In the genomic region with DNA sequence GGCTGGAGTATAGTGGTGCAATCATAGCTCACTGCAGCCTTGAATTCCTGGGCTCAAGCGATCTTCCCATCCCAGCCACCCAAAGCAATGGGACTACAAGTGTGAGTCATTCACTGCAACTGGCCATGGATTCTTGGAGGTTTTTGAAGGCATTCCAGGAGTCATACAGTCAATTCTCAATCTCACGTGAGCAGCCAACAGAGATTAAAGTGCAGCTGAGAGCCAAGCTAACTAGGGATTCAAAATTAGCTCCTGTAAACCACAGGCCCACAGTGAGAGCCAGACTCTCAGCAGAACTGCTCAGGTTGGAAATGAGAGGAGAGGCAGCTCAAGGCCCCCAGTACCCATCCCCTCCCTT, we compare ENCODE assay signal across 8 cellular contexts. TPM values are rescaled to one million over a fixed set of nuclear protein-coding genes. Genes with fewer than 3 reads are reported as not detected.
A peak's percentile ranks its signal among the peaks of the same experiment; 100 is the strongest.
DNase-seq lines count a peak whose midpoint lies in the region; ATAC-seq and TF ChIP-seq lines count a peak whose summit lies in the region.

No MANE protein-coding gene starts in this region.

- TF ChIP-seq EP300 in transverse colon (IDR thresholded peaks at IDR 0.05; ENCODE audit: low read depth), result no peak

- H3K4me1 Mint-ChIP-seq in activated CD8-positive, alpha-beta memory T cell treated with anti-CD3 and anti-CD28 coated beads, Interleukin-2, amount 10 ng/mL, durations not matched to agents 7 days and 5 days, result peaks cover 72% of the 10 kb centered on the region
- H3K4me1 Mint-ChIP-seq in activated naive CD8-positive, alpha-beta T cell treated with anti-CD3 and anti-CD28 coated beads, Interleukin-2, amount 50 U/mL, for 24 hours, result peaks cover 81% of the 10 kb centered on the region

- no peaks in the 10 kb centered on the region for H3K27me3 ChIP-seq in transverse colon

- H3K27ac Mint-ChIP-seq in activated CD8-positive, alpha-beta memory T cell treated with anti-CD3 and anti-CD28 coated beads, Interleukin-2, amount 10 ng/mL, durations not matched to agents 7 days and 5 days, result peak overlapping the region; percentile 85
- H3K27ac Mint-ChIP-seq in activated naive CD8-positive, alpha-beta T cell treated with anti-CD3 and anti-CD28 coated beads, Interleukin-2, amount 50 U/mL, for 24 hours, result peak overlapping the region; percentile 92

- no peak for TF ChIP-seq POLR2A in transverse colon (IDR thresholded peaks at IDR 0.05)

- no peak overlapping the region for H3K4me3 ChIP-seq in transverse colon

- H3K36me3 Mint-ChIP-seq in activated CD8-positive, alpha-beta memory T cell treated with anti-CD3 and anti-CD28 coated beads, Interleukin-2, amount 10 ng/mL, durations not matched to agents 7 days and 5 days, result peaks cover 65% of the 10 kb centered on the region
- peaks cover 57% of the 10 kb centered on the region for H3K36me3 Mint-ChIP-seq in activated naive CD8-positive, alpha-beta T cell treated with anti-CD3 and anti-CD28 coated beads, Interleukin-2, amount 50 U/mL, for 24 hours (ENCODE audit: low read depth)

- H3K4me3 Mint-ChIP-seq in activated CD8-positive, alpha-beta memory T cell treated with anti-CD3 and anti-CD28 coated beads, Interleukin-2, amount 10 ng/mL, durations not matched to agents 7 days and 5 days, result no peak overlapping the region
- no peak overlapping the region for H3K4me3 Mint-ChIP-seq in activated naive CD8-positive, alpha-beta T cell treated with anti-CD3 and anti-CD28 coated beads, Interleukin-2, amount 50 U/mL, for 24 hours

- intact Hi-C loops in transverse colon (cut with DNase I; ENCODE audit: low total_unique reads), result no loop called here

- TF ChIP-seq CTCF in transverse colon (IDR thresholded peaks at IDR 0.05), result no peak

- H3K27me3 Mint-ChIP-seq in activated CD8-positive, alpha-beta memory T cell treated with anti-CD3 and anti-CD28 coated beads, Interleukin-2, amount 10 ng/mL, durations not matched to agents 7 days and 5 days, result no peaks in the 10 kb centered on the region
- H3K27me3 Mint-ChIP-seq in activated naive CD8-positive, alpha-beta T cell treated with anti-CD3 and anti-CD28 coated beads, Interleukin-2, amount 50 U/mL, for 24 hours, result no peaks in the 10 kb centered on the region

- peaks cover 17 to 50% (median 17%) of the 10 kb centered on the region in 4 donors for H3K4me1 ChIP-seq in transverse colon

- in situ Hi-C loops in transverse colon (cut with MboI; ENCODE audit: low pct_ligation_motif_present in 1 of 4, low pct_unique_long_range_greater_than_20kb in 1 of 4, low sequenced_read_pairs in 3 of 4), result no loop called here

- CTCF ChIA-PET in activated CD8-positive, alpha-beta memory T cell treated with anti-CD3 and anti-CD28 coated beads, Interleukin-2, amount 10 ng/mL, durations not matched to agents 7 days and 5 days (lab: Charles Lee), result no interaction called here

- H3K27ac ChIP-seq in transverse colon, result peak overlapping the region; percentile 29 to 59 (median 57)

- peaks cover 0 to 5% (median 0%) of the 10 kb centered on the region in 4 donors for H3K36me3 ChIP-seq in transverse colon

- no peak for DNase-seq in activated CD8-positive, alpha-beta memory T cell treated with anti-CD3 and anti-CD28 coated beads, Interleukin-2, amount 10 ng/mL, durations not matched to agents 7 days and 5 days
- no peak for DNase-seq in activated CD8-positive, alpha-beta memory T cell treated with anti-CD3 and anti-CD28 coated beads, Interleukin-2, amount 50 U/mL, for 48 hours
- DNase-seq in activated naive CD8-positive, alpha-beta T cell treated with anti-CD3 and anti-CD28 coated beads, Interleukin-2, amount 50 U/mL, for 24 hours, result no peak
- DNase-seq in iPS-NIHi7 (ENCODE audit: extremely low spot score), result peak; percentile 39
- no peak for DNase-seq in transverse colon
- no peak for DNase-seq in stimulated activated CD4-positive, alpha-beta T cell treated with anti-CD3 and anti-CD28 coated beads, Interleukin-12 subunit alpha, Interleukin-12 subunit beta, amount 100 ng/mL, for 4 hours
- no peak for DNase-seq in superior temporal gyrus (ENCODE audit: extremely low spot score)
- DNase-seq in NCI-H2107 (lab: John Stamatoyannopoulos, UW), result no peak

- ATAC-seq in activated CD8-positive, alpha-beta memory T cell treated with anti-CD3 and anti-CD28 coated beads, Interleukin-2, amount 10 ng/mL, durations not matched to agents 7 days and 5 days, result peak; percentile 27
- ATAC-seq in activated naive CD8-positive, alpha-beta T cell treated with anti-CD3 and anti-CD28 coated beads, Interleukin-2, amount 50 U/mL, for 24 hours, result no peak

- H3K9me3 Mint-ChIP-seq in activated CD8-positive, alpha-beta memory T cell treated with anti-CD3 and anti-CD28 coated beads, Interleukin-2, amount 10 ng/mL, durations not matched to agents 7 days and 5 days (ENCODE audit: low read depth), result no peaks in the 10 kb centered on the region
- peaks cover 4% of the 10 kb centered on the region for H3K9me3 Mint-ChIP-seq in activated naive CD8-positive, alpha-beta T cell treated with anti-CD3 and anti-CD28 coated beads, Interleukin-2, amount 50 U/mL, for 24 hours

- WGBS in transverse colon (ENCODE audit: low coverage in 1 of 2), 2 donors, result 17% methylated on average over 2 of the region's 2 CpGs; no CpG with 5 or more reads in 1 of the 2 donors

- H3K9me3 ChIP-seq in transverse colon, result no peaks in the 10 kb centered on the region

RNA-seq across cellular contexts. Expression of gene XPO6, which starts 30.2 kb away (rescaled TPM):
- 100 to 1,000 TPM; 204 to 267 TPM for total RNA-seq in activated CD8-positive, alpha-beta memory T cell treated with anti-CD3 and anti-CD28 coated beads, Interleukin-2, amount 10 ng/mL, durations not matched to agents 7 days and 5 days
- 100 to 1,000 TPM; 140 to 254 (median 204) TPM for total RNA-seq in transverse colon
